15 cellular contexts compared by ENCODE assay signal in the genomic region with DNA sequence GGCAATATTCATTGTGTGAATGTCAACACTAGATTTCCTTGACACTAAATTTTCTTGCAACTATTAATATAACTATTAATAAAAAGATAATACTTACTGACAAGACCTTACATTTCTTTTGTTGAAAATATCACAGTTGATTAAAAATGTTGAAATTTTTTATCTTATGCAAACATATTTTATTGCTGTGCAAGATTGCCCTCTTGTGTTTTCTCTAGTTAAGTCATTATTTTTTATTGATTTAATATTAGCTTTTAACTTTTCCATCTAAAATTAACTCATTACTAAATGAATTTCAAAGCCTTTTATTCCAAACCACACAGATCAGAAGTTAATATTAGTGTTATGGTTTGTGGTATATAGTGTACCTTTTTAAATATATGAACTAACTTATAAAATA. TPM values are rescaled to one million over a fixed set of nuclear protein-coding genes. Genes with fewer than 3 reads are reported as not detected.
DNase-seq lines count a peak whose midpoint lies in the region; ATAC-seq, FAIRE-seq and TF ChIP-seq lines count a peak whose summit lies in the region.
"Had no signal": no experiment of that assay in that cellular context is flagged by ENCODE, and none has a peak within 500 bp of the region (broad histone marks: within the 10 kb centered on the region; RNA-seq: fewer than 3 reads in every experiment).

No MANE protein-coding gene starts in this region.

- intact Hi-C loops in spleen (cut with DNase I; ENCODE audit: low total_unique reads), result no loop called here

- TF ChIP-seq CTCF in foreskin keratinocyte (conservative IDR thresholded peaks at IDR 0.05), result peak; percentile 65
- no peak for TF ChIP-seq CTCF in spleen (IDR thresholded peaks at IDR 0.05 in 8 of 11, conservative IDR thresholded peaks at IDR 0.05 in 3 of 11)

- no peaks in the 10 kb centered on the region for H3K36me3 ChIP-seq in spleen
- H3K36me3 ChIP-seq: BE2C, left lung had no signal

- DNase-seq in HCEC 1CT (peak; percentile 45), foreskin keratinocyte (no peak), spleen (no peak), NCI-H1092 treated with DMSO at 0.1 percent for 48 hours (lab: John Stamatoyannopoulos, UW) (no peak), NCI-H146 treated with DMSO at 0.1 percent for 48 hours (lab: John Stamatoyannopoulos, UW; ENCODE audit: unreplicated experiment) (no peak)
- DNase-seq: activated B cell treated with CpG ODN at 0.5 μM for 24 hours, amniotic stem cell, BE2C, left lung, NCI-H1436 had no signal

- no peak for TF ChIP-seq POLR2A in spleen (IDR thresholded peaks at IDR 0.05)

- peak; percentile 94 for FAIRE-seq in A204.1 (lab: Jason Lieb, UNC)
- peak; percentile 71 for FAIRE-seq in TTC549 (lab: Jason Lieb, UNC)

- no peaks in the 10 kb centered on the region for H3K9me3 ChIP-seq in spleen
- H3K9me3 ChIP-seq: BE2C, left lung had no signal

- H3K27ac ChIP-seq in foreskin keratinocyte (no peak overlapping the region), spleen (no peak overlapping the region)
- H3K27ac ChIP-seq: KMS-11, left lung had no signal

- H3K27me3 ChIP-seq in foreskin keratinocyte (no peaks in the 10 kb centered on the region), spleen (replicated peaks in 1 of 7) (no peaks in the 10 kb centered on the region)

- ATAC-seq in foreskin keratinocyte, result no peak
- no peak for ATAC-seq in HG02678 (IDR thresholded peaks at IDR 0.05; ENCODE audit: unreplicated experiment)
- ATAC-seq: left lung, Panc1 had no signal

- H3K4me3 ChIP-seq in spleen, result no peak overlapping the region
- H3K4me3 ChIP-seq: left lung had no signal

- peaks cover 15% of the 10 kb centered on the region for H3K4me1 ChIP-seq in foreskin keratinocyte
- H3K4me1 ChIP-seq in spleen, result no peaks in the 10 kb centered on the region
- H3K4me1 ChIP-seq: BE2C had no signal

RNA-seq across cellular contexts. Expression of gene NAA30, which starts 11.7 kb away (rescaled TPM):
- total RNA-seq in foreskin keratinocyte (16.6 and 17.3 TPM in 2 replicates), spleen (10 to 100 TPM; 13.6 to 24.4 (median 17.9) TPM)
- polyA plus RNA-seq in foreskin keratinocyte (7.0 and 8.4 TPM in 2 replicates), spleen (1 to 10 TPM; 2.8 to 6.8 (median 4.6) TPM)
